ENCODE assay signal across 1 cellular context in the genomic region with DNA sequence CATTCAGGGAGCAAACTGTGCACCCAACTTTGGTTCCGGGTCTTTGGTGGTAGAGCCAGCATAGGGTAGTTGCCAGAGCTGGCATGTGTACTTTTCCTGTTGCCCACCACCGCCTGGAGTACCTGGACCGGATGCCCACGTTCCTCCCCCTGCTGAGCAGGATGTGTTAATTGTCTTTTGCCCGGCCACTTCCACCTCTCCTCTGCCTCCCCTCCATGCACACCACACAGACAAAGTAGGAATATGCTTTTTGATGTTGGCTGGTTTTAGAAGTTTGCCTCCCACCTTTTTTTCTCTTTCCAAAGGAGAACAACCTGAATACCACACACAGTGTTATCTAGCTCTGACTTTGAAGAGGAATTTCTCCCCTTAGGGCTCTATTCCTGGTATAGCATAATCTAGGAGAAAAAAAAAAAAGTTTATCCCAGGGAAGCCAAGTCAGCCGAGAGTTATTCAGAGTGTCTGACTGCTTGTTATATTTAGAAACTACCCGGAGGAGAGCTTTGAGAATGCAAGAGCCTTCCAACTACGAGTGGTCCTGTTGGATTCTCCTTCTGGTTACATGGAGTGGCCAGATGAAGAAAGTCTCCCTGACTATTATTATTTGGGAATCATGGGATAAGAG.
TF ChIP-seq lines count a peak whose summit lies in the region.

No MANE protein-coding gene starts in this region.

TF ChIP-seq in IMR-90, 13 proteins besides CTCF, POLR2A, EP300 and RAD21:
- TF ChIP-seq BHLHE40 (IDR thresholded peaks at IDR 0.05; ENCODE audit: low read depth, low read length) (no peak), RFX5 (IDR thresholded peaks at IDR 0.05; ENCODE audit: low read depth, low read length) (no peak), FOS (IDR thresholded peaks at IDR 0.05; ENCODE audit: low read depth, low read length) (no peak), CHD1 (IDR thresholded peaks at IDR 0.05; ENCODE audit: low read depth, low read length) (no peak), MAFK (IDR thresholded peaks at IDR 0.05; ENCODE audit: low read depth, low read length) (no peak), CEBPB (IDR thresholded peaks at IDR 0.05; ENCODE audit: low read depth, low read length) (no peak), MXI1 (IDR thresholded peaks at IDR 0.05; ENCODE audit: borderline replicate concordance, low read depth, low read length) (no peak), MAZ (IDR thresholded peaks at IDR 0.05; ENCODE audit: borderline replicate concordance, low read depth, low read length) (no peak), NFE2L2 (IDR thresholded peaks at IDR 0.05; ENCODE audit: low read depth, low read length) (no peak), SMC3 (IDR thresholded peaks at IDR 0.05; ENCODE audit: low read depth, low read length) (no peak), RCOR1 (IDR thresholded peaks at IDR 0.05; ENCODE audit: insufficient replicate concordance, low read length) (no peak)
- TF ChIP-seq, protein P1, sequence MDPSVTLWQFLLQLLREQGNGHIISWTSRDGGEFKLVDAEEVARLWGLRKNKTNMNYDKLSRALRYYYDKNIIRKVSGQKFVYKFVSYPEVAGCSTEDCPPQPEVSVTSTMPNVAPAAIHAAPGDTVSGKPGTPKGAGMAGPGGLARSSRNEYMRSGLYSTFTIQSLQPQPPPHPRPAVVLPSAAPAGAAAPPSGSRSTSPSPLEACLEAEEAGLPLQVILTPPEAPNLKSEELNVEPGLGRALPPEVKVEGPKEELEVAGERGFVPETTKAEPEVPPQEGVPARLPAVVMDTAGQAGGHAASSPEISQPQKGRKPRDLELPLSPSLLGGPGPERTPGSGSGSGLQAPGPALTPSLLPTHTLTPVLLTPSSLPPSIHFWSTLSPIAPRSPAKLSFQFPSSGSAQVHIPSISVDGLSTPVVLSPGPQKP (IDR thresholded peaks at IDR 0.05; ENCODE audit: borderline replicate concordance, low read depth, low read length), result no peak
- TF ChIP-seq, protein P2, sequence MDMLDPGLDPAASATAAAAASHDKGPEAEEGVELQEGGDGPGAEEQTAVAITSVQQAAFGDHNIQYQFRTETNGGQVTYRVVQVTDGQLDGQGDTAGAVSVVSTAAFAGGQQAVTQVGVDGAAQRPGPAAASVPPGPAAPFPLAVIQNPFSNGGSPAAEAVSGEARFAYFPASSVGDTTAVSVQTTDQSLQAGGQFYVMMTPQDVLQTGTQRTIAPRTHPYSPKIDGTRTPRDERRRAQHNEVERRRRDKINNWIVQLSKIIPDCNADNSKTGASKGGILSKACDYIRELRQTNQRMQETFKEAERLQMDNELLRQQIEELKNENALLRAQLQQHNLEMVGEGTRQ (IDR thresholded peaks at IDR 0.05; ENCODE audit: low read depth, low read length), result no peak
TF ChIP-seq in IMR-90: peak in this region for 0.
